Comparison of ENCODE assay signal across 8 cellular contexts in the genomic region with DNA sequence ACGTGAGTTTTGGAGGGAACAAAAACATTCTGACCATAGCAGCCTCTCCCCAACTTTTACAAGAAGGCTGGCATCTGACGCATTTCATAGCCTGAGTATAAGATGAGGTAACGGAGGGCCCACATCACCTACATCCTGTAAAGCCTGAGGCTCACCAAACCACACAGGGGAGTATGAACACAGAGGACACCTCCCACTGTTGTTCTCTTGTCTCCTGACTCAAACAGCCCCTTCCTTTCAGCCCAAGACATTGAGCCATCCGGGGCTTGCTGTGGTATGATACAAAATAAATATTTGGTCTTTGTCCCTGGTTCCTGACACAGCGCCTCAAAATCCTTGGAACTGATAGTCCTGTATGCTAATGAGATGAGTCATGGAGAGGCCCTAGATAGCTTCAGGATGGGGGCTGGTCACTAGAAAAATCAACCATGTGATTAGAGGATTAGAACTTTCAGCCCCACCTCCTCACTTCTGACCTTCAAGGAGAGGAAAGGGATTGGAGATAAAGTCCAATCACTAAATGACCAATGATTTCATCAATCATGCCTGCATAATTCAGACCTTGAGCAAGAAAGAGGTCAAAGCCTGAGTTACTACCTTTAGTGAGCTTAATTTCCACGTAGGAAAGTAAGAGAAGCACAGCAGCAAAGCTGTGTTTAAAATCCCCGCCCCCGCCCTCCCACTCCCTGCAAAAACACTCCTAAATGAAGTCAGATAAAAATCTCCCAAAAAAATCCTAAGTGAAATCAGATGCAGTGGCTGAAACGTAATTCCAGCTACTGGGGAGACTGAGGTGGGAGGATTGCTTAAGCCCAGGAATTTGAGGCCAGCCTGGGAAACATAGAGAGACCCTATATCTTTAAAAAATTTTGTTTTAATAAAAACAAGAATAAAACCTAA.
DNase-seq lines count a peak whose midpoint lies in the region; ATAC-seq and TF ChIP-seq lines count a peak whose summit lies in the region.

No MANE protein-coding gene starts in this region.

- H3K9me3 Mint-ChIP-seq in dendritic cell treated with granulocyte-macrophage colony-stimulating factor and Interleukin-4, amounts not matched to agents 40 ng/mL and 50 ng/mL, for 4 days: no peaks in the 10 kb centered on the region
- H3K9me3 Mint-ChIP-seq in osteocyte (ENCODE audit: unreplicated experiment): peaks cover 5% of the 10 kb centered on the region

- no peak for TF ChIP-seq CTCF in osteocyte (IDR thresholded peaks at IDR 0.05)

- H3K4me3 Mint-ChIP-seq in dendritic cell treated with granulocyte-macrophage colony-stimulating factor and Interleukin-4, amounts not matched to agents 40 ng/mL and 50 ng/mL, for 4 days: peak overlapping the region; percentile 49
- H3K4me3 Mint-ChIP-seq in osteocyte (ENCODE audit: unreplicated experiment): no peak overlapping the region

- DNase-seq in GF-D8 (lab: John Stamatoyannopoulos, UW) (peak; percentile 2), putamen (ENCODE audit: low spot score) (peak; percentile 48), NCI-H1092 (lab: John Stamatoyannopoulos, UW) (no peak), osteocyte (ENCODE audit: extremely low spot score, unreplicated experiment) (no peak), COLO668 (lab: John Stamatoyannopoulos, UW; ENCODE audit: unreplicated experiment) (no peak), NCI-H2196 treated with DMSO at 0.1 percent for 48 hours (lab: John Stamatoyannopoulos, UW; ENCODE audit: unreplicated experiment) (no peak)

- peak overlapping the region; percentile 88 for H3K27ac Mint-ChIP-seq in dendritic cell treated with granulocyte-macrophage colony-stimulating factor and Interleukin-4, amounts not matched to agents 40 ng/mL and 50 ng/mL, for 4 days
- H3K27ac Mint-ChIP-seq in osteocyte (ENCODE audit: unreplicated experiment): no peak overlapping the region

- H3K36me3 Mint-ChIP-seq in dendritic cell treated with granulocyte-macrophage colony-stimulating factor and Interleukin-4, amounts not matched to agents 40 ng/mL and 50 ng/mL, for 4 days (ENCODE audit: low read depth): no peaks in the 10 kb centered on the region
- no peaks in the 10 kb centered on the region for H3K36me3 Mint-ChIP-seq in osteocyte (ENCODE audit: unreplicated experiment)

- intact Hi-C loops in dendritic cell treated with granulocyte-macrophage colony-stimulating factor and Interleukin-4, amounts not matched to agents 40 ng/mL and 50 ng/mL, for 4 days (cut with micrococcal nuclease): no loop called here

- no peaks in the 10 kb centered on the region for H3K27me3 Mint-ChIP-seq in dendritic cell treated with granulocyte-macrophage colony-stimulating factor and Interleukin-4, amounts not matched to agents 40 ng/mL and 50 ng/mL, for 4 days
- no peaks in the 10 kb centered on the region for H3K27me3 Mint-ChIP-seq in osteocyte (ENCODE audit: unreplicated experiment)

- ATAC-seq in SK-N-SH treated with all-trans-retinoic acid at 6 μM for 48 hours: peak; percentile 21; the same call in 2 of the 3 replicates

- peaks cover 53% of the 10 kb centered on the region for H3K4me1 Mint-ChIP-seq in dendritic cell treated with granulocyte-macrophage colony-stimulating factor and Interleukin-4, amounts not matched to agents 40 ng/mL and 50 ng/mL, for 4 days (ENCODE audit: low read depth)
- H3K4me1 Mint-ChIP-seq in osteocyte (ENCODE audit: unreplicated experiment): peaks cover 5% of the 10 kb centered on the region

TF ChIP-seq in SK-N-SH treated with all-trans-retinoic acid at 6 μM for 48 hours, 23 proteins besides CTCF, POLR2A, EP300 and RAD21:
- TF ChIP-seq, protein P1, sequence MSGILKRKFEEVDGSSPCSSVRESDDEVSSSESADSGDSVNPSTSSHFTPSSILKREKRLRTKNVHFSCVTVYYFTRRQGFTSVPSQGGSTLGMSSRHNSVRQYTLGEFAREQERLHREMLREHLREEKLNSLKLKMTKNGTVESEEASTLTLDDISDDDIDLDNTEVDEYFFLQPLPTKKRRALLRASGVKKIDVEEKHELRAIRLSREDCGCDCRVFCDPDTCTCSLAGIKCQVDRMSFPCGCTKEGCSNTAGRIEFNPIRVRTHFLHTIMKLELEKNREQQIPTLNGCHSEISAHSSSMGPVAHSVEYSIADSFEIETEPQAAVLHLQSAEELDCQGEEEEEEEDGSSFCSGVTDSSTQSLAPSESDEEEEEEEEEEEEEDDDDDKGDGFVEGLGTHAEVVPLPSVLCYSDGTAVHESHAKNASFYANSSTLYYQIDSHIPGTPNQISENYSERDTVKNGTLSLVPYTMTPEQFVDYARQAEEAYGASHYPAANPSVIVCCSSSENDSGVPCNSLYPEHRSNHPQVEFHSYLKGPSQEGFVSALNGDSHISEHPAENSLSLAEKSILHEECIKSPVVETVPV (CRISPR knock-in tag; IDR thresholded peaks at IDR 0.05): no peak
- TF ChIP-seq ZNF70 (CRISPR knock-in tag; IDR thresholded peaks at IDR 0.05): no peak
- TF ChIP-seq PPARA (CRISPR knock-in tag; IDR thresholded peaks at IDR 0.05; ENCODE audit: borderline replicate concordance): no peak
- TF ChIP-seq OSR1 (CRISPR knock-in tag; IDR thresholded peaks at IDR 0.05): no peak
- TF ChIP-seq SNAI2 (CRISPR knock-in tag; IDR thresholded peaks at IDR 0.05): no peak
- no peak for TF ChIP-seq RARB (CRISPR knock-in tag; IDR thresholded peaks at IDR 0.05)
- TF ChIP-seq, protein P2, sequence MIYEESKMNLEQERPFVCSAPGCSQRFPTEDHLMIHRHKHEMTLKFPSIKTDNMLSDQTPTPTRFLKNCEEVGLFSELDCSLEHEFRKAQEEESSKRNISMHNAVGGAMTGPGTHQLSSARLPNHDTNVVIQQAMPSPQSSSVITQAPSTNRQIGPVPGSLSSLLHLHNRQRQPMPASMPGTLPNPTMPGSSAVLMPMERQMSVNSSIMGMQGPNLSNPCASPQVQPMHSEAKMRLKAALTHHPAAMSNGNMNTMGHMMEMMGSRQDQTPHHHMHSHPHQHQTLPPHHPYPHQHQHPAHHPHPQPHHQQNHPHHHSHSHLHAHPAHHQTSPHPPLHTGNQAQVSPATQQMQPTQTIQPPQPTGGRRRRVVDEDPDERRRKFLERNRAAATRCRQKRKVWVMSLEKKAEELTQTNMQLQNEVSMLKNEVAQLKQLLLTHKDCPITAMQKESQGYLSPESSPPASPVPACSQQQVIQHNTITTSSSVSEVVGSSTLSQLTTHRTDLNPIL (CRISPR knock-in tag; IDR thresholded peaks at IDR 0.05; ENCODE audit: low read depth): no peak
- TF ChIP-seq ZFP3 (CRISPR knock-in tag; IDR thresholded peaks at IDR 0.05): no peak
- TF ChIP-seq ZFP30 (CRISPR knock-in tag; IDR thresholded peaks at IDR 0.05): no peak
- TF ChIP-seq ZC3H10 (CRISPR knock-in tag; IDR thresholded peaks at IDR 0.05): no peak
- no peak for TF ChIP-seq GLIS3 (CRISPR knock-in tag; IDR thresholded peaks at IDR 0.05)
- TF ChIP-seq, protein P3, sequence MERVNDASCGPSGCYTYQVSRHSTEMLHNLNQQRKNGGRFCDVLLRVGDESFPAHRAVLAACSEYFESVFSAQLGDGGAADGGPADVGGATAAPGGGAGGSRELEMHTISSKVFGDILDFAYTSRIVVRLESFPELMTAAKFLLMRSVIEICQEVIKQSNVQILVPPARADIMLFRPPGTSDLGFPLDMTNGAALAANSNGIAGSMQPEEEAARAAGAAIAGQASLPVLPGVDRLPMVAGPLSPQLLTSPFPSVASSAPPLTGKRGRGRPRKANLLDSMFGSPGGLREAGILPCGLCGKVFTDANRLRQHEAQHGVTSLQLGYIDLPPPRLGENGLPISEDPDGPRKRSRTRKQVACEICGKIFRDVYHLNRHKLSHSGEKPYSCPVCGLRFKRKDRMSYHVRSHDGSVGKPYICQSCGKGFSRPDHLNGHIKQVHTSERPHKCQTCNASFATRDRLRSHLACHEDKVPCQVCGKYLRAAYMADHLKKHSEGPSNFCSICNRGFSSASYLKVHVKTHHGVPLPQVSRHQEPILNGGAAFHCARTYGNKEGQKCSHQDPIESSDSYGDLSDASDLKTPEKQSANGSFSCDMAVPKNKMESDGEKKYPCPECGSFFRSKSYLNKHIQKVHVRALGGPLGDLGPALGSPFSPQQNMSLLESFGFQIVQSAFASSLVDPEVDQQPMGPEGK (CRISPR knock-in tag; IDR thresholded peaks at IDR 0.05; ENCODE audit: borderline replicate concordance): no peak
- TF ChIP-seq, protein P4, sequence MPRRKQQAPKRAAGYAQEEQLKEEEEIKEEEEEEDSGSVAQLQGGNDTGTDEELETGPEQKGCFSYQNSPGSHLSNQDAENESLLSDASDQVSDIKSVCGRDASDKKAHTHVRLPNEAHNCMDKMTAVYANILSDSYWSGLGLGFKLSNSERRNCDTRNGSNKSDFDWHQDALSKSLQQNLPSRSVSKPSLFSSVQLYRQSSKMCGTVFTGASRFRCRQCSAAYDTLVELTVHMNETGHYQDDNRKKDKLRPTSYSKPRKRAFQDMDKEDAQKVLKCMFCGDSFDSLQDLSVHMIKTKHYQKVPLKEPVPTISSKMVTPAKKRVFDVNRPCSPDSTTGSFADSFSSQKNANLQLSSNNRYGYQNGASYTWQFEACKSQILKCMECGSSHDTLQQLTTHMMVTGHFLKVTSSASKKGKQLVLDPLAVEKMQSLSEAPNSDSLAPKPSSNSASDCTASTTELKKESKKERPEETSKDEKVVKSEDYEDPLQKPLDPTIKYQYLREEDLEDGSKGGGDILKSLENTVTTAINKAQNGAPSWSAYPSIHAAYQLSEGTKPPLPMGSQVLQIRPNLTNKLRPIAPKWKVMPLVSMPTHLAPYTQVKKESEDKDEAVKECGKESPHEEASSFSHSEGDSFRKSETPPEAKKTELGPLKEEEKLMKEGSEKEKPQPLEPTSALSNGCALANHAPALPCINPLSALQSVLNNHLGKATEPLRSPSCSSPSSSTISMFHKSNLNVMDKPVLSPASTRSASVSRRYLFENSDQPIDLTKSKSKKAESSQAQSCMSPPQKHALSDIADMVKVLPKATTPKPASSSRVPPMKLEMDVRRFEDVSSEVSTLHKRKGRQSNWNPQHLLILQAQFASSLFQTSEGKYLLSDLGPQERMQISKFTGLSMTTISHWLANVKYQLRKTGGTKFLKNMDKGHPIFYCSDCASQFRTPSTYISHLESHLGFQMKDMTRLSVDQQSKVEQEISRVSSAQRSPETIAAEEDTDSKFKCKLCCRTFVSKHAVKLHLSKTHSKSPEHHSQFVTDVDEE (CRISPR knock-in tag; IDR thresholded peaks at IDR 0.05): no peak
- no peak for TF ChIP-seq CSDC2 (CRISPR knock-in tag; IDR thresholded peaks at IDR 0.05)
- no peak for TF ChIP-seq ARNTL (CRISPR knock-in tag; IDR thresholded peaks at IDR 0.05; ENCODE audit: borderline replicate concordance, low read depth)
- TF ChIP-seq ESRRG (CRISPR knock-in tag; IDR thresholded peaks at IDR 0.05): no peak
- TF ChIP-seq TCF4 (CRISPR knock-in tag; IDR thresholded peaks at IDR 0.05; ENCODE audit: borderline replicate concordance): no peak
- no peak for TF ChIP-seq ZNF565 (CRISPR knock-in tag; conservative IDR thresholded peaks at IDR 0.05; ENCODE audit: low read depth)
- TF ChIP-seq BACH2 (CRISPR knock-in tag; IDR thresholded peaks at IDR 0.05; ENCODE audit: borderline replicate concordance): no peak
TF ChIP-seq in SK-N-SH treated with all-trans-retinoic acid at 6 μM for 48 hours: peak in this region for 0.

Comparison
In these comparisons a context has a peak if more than half of its experiments do, and no peak if none do; other contexts are left out.
1. DNase-seq: peak in GF-D8 (single experiment) and putamen (single experiment); none in NCI-H1092 (single experiment), osteocyte (single experiment), COLO668 (single experiment) and NCI-H2196 treated with DMSO at 0.1 percent for 48 hours (single experiment).